8 cellular contexts compared by ENCODE assay signal in genomic region chr5:43484049-43484849, GRCh38. TPM values are rescaled to one million over a fixed set of nuclear protein-coding genes. Genes with fewer than 3 reads are reported as not detected.
DNase-seq lines count a peak whose midpoint lies in the region; ATAC-seq, FAIRE-seq and TF ChIP-seq lines count a peak whose summit lies in the region.

No MANE protein-coding gene starts in this region.

- DNase-seq in EL (peak; percentile 86), H54 (ENCODE audit: insufficient read length, low spot score) (peak; percentile 71), RKO (ENCODE audit: low spot score) (peak; percentile 89), fibroblast of peridontal ligament (ENCODE audit: extremely low read depth) (peak; percentile 83)
- DNase-seq in naive thymus-derived CD8-positive, alpha-beta T cell = peak; percentile 66 to 92 (median 87)

- H3K4me1 Mint-ChIP-seq in activated T-helper 17 cell treated with anti-CD3 and anti-CD28 coated beads, Interleukin-2, amount 50 U/mL, for 72 hours = peaks cover 16% of the 10 kb centered on the region
- H3K4me1 Mint-ChIP-seq in naive thymus-derived CD8-positive, alpha-beta T cell = peaks cover 13 to 53% (median 41%) of the 10 kb centered on the region in 4 donors
- peaks cover 31% of the 10 kb centered on the region for H3K4me1 Mint-ChIP-seq in stimulated activated memory B cell treated with anti-CD40 and anti-IgM and Interleukin-4, amounts not matched to agents 10 μg/mL and 1 μg/mL and 100 μg/mL, for 72 hours

- POLR2A ChIA-PET in naive thymus-derived CD8-positive, alpha-beta T cell (lab: Charles Lee) = interaction anchor here (0.6 to 4.3 kb wide), 53 partner anchors 9 to 1614 kb away, joined by 3 to 113 read pairs (median 5); partner anchors contain the start of genes ANXA2R, C5orf34, FBXO4 and HMGCS1

- peak; percentile 31; the same call in 1 of the 2 replicates for TF ChIP-seq POLR2A in H54 (IDR thresholded peaks at IDR 0.05; ENCODE audit: low read depth, low read length)

- peak; percentile 81 for ATAC-seq in activated T-helper 17 cell treated with anti-CD3 and anti-CD28 coated beads, Interleukin-2, amount 50 U/mL, for 72 hours (replicated peaks)
- peak; percentile 71 to 73 for ATAC-seq in naive thymus-derived CD8-positive, alpha-beta T cell
- peak; percentile 88 for ATAC-seq in stimulated activated memory B cell treated with anti-CD40 and anti-IgM and Interleukin-4, amounts not matched to agents 10 μg/mL and 1 μg/mL and 100 μg/mL, for 72 hours

- peak; percentile 78 for TF ChIP-seq CTCF in LNCAP (IDR thresholded peaks at IDR 0.05)

- H3K27ac Mint-ChIP-seq in activated T-helper 17 cell treated with anti-CD3 and anti-CD28 coated beads, Interleukin-2, amount 50 U/mL, for 72 hours = peak overlapping the region; percentile 99
- H3K27ac Mint-ChIP-seq in naive thymus-derived CD8-positive, alpha-beta T cell = peak overlapping the region; percentile 99 to 100 (median 100)
- H3K27ac Mint-ChIP-seq in stimulated activated memory B cell treated with anti-CD40 and anti-IgM and Interleukin-4, amounts not matched to agents 10 μg/mL and 1 μg/mL and 100 μg/mL, for 72 hours = peak overlapping the region; percentile 98

- H3K27me3 Mint-ChIP-seq in activated T-helper 17 cell treated with anti-CD3 and anti-CD28 coated beads, Interleukin-2, amount 50 U/mL, for 72 hours = no peaks in the 10 kb centered on the region
- H3K27me3 Mint-ChIP-seq in naive thymus-derived CD8-positive, alpha-beta T cell = no peaks in the 10 kb centered on the region
- H3K27me3 Mint-ChIP-seq in stimulated activated memory B cell treated with anti-CD40 and anti-IgM and Interleukin-4, amounts not matched to agents 10 μg/mL and 1 μg/mL and 100 μg/mL, for 72 hours = no peaks in the 10 kb centered on the region

- H3K36me3 Mint-ChIP-seq in activated T-helper 17 cell treated with anti-CD3 and anti-CD28 coated beads, Interleukin-2, amount 50 U/mL, for 72 hours (ENCODE audit: low read depth) = peaks cover 29% of the 10 kb centered on the region
- no peaks in the 10 kb centered on the region for H3K36me3 Mint-ChIP-seq in naive thymus-derived CD8-positive, alpha-beta T cell
- peaks cover 5% of the 10 kb centered on the region for H3K36me3 Mint-ChIP-seq in stimulated activated memory B cell treated with anti-CD40 and anti-IgM and Interleukin-4, amounts not matched to agents 10 μg/mL and 1 μg/mL and 100 μg/mL, for 72 hours

- no peaks in the 10 kb centered on the region for H3K9me3 Mint-ChIP-seq in activated T-helper 17 cell treated with anti-CD3 and anti-CD28 coated beads, Interleukin-2, amount 50 U/mL, for 72 hours
- H3K9me3 Mint-ChIP-seq in naive thymus-derived CD8-positive, alpha-beta T cell = no peaks in the 10 kb centered on the region
- H3K9me3 Mint-ChIP-seq in stimulated activated memory B cell treated with anti-CD40 and anti-IgM and Interleukin-4, amounts not matched to agents 10 μg/mL and 1 μg/mL and 100 μg/mL, for 72 hours = no peaks in the 10 kb centered on the region

- H3K4me3 Mint-ChIP-seq in activated T-helper 17 cell treated with anti-CD3 and anti-CD28 coated beads, Interleukin-2, amount 50 U/mL, for 72 hours = peak overlapping the region; percentile 94
- H3K4me3 Mint-ChIP-seq in naive thymus-derived CD8-positive, alpha-beta T cell = peak overlapping the region; percentile 85 to 99 (median 98)
- H3K4me3 Mint-ChIP-seq in stimulated activated memory B cell treated with anti-CD40 and anti-IgM and Interleukin-4, amounts not matched to agents 10 μg/mL and 1 μg/mL and 100 μg/mL, for 72 hours = peak overlapping the region; percentile 90

- FAIRE-seq in H54 (lab: Jason Lieb, UNC) = no peak

RNA-seq across cellular contexts. Expression of gene TMEM267, which starts 0.6 kb away (rescaled TPM):
- total RNA-seq in activated T-helper 17 cell treated with anti-CD3 and anti-CD28 coated beads, Interleukin-2, amount 50 U/mL, for 72 hours = 10 to 100 TPM in 1 of 2 donors, 1 to 10 TPM in 1; 9.5 to 14.6 TPM
- total RNA-seq in naive thymus-derived CD8-positive, alpha-beta T cell = 10 to 100 TPM; 19.7 to 20.6 TPM
- polyA plus RNA-seq in naive thymus-derived CD8-positive, alpha-beta T cell = 10 to 100 TPM; 19.1 to 36.7 (median 22.9) TPM

RNA-seq across cellular contexts. Expression of gene C5orf34, which starts 30.7 kb away (rescaled TPM):
- 10 to 100 TPM in 1 of 2 donors, 1 to 10 TPM in 1; 7.7 to 11.7 TPM for total RNA-seq in activated T-helper 17 cell treated with anti-CD3 and anti-CD28 coated beads, Interleukin-2, amount 50 U/mL, for 72 hours
- 1 to 10 TPM; 5.3 to 7.4 TPM for total RNA-seq in naive thymus-derived CD8-positive, alpha-beta T cell
- 1 to 10 TPM in 1 of 3 donors, under 1 TPM in 2; 0.77 to 2.0 (median 0.87) TPM for polyA plus RNA-seq in naive thymus-derived CD8-positive, alpha-beta T cell

Comparison
In these comparisons a context has a peak if more than half of its experiments do, and no peak if none do; other contexts are left out.
1. Peak in every context shown above with its lines: DNase-seq and ATAC-seq.